In genomic region chr11:96103721-96104120, GRCh38 we compare ENCODE assay signal across 25 cellular contexts.
DNase-seq lines count a peak whose midpoint lies in the region; ATAC-seq and TF ChIP-seq lines count a peak whose summit lies in the region.
"Had no signal": no experiment of that assay in that cellular context is flagged by ENCODE, and none has a peak within 500 bp of the region (broad histone marks: within the 10 kb centered on the region; RNA-seq: fewer than 3 reads in every experiment).

No MANE protein-coding gene starts in this region.

- H2AFZ ChIP-seq in GM23248, result no peak overlapping the region

- no peaks in the 10 kb centered on the region for H4K20me1 ChIP-seq in GM23248 (ENCODE audit: insufficient read depth)

- 99% methylated on average over 6 of the region's 6 CpGs for WGBS in GM23248 (ENCODE audit: low coverage in 1 of 2, low lambda C conversion rate in 2 of 2, missing lambda C conversion rate in 2 of 2), 2 experiments

- no peak overlapping the region for H3K9ac ChIP-seq in GM23248

- H3K4me2 ChIP-seq in GM23248 (ENCODE audit: unreplicated experiment), result no peak overlapping the region

- H3K4me1 ChIP-seq in CD4-positive, CD25-positive, alpha-beta regulatory T cell (ENCODE audit: control insufficient read depth, insufficient read depth, low read length, poor library complexity, severe bottlenecking), result peaks cover 9% of the 10 kb centered on the region
- H3K4me1 ChIP-seq in GM23248 (ENCODE audit: insufficient read depth) (peaks cover 48% of the 10 kb centered on the region), HAP-1 (peaks cover 47% of the 10 kb centered on the region), lower lobe of right lung (peaks cover 31% of the 10 kb centered on the region)

- intact Hi-C loops in natural killer cell (cut with micrococcal nuclease), result no loop called here
- intact Hi-C loops in lower lobe of right lung (cut with DNase I), result no loop called here

- peaks cover 92% of the 10 kb centered on the region for H3K79me2 ChIP-seq in GM23248 (ENCODE audit: insufficient read depth)

- peaks cover 0 to 2% (median 0%) of the 10 kb centered on the region in 7 donors for H3K9me3 Mint-ChIP-seq in CD4-positive, CD25-positive, alpha-beta regulatory T cell
- no peaks in the 10 kb centered on the region for H3K9me3 Mint-ChIP-seq in nephron progenitor cell
- no peaks in the 10 kb centered on the region for H3K9me3 Mint-ChIP-seq in natural killer cell
- H3K9me3 Mint-ChIP-seq: activated T-cell treated with anti-CD3 and anti-CD28 coated beads, Interleukin-2, amount 50 U/mL, for 72 hours; endodermal cell; nephron had no signal

- peaks cover 29 to 56% (median 39%) of the 10 kb centered on the region in 4 donors for H3K4me1 Mint-ChIP-seq in CD4-positive, CD25-positive, alpha-beta regulatory T cell
- H3K4me1 Mint-ChIP-seq in nephron progenitor cell (peaks cover 47% of the 10 kb centered on the region), natural killer cell (no peaks in the 10 kb centered on the region)

- no peak overlapping the region for H3K4me3 ChIP-seq in CD4-positive, CD25-positive, alpha-beta regulatory T cell (ENCODE audit: low read depth, low read length)
- H3K4me3 ChIP-seq in GM23248 (no peak overlapping the region), HAP-1 (no peak overlapping the region), lower lobe of right lung (no peak overlapping the region)
- H3K4me3 ChIP-seq: GM12878, suprapubic skin had no signal

- in situ Hi-C loops in GM23248 (cut with MboI), result no loop called here
- in situ Hi-C loops in HAP-1 (cut with MboI; ENCODE audit: low sequenced_read_pairs), result no loop called here

- no peak overlapping the region for H3K27ac ChIP-seq in CD4-positive, CD25-positive, alpha-beta regulatory T cell (ENCODE audit: insufficient read depth, low read length, poor library complexity, severe bottlenecking)
- H3K27ac ChIP-seq in GM23248 (peak overlapping the region; percentile 76), lower lobe of right lung (no peak overlapping the region)
- H3K27ac ChIP-seq: suprapubic skin, VCaP had no signal

- peaks cover 17% of the 10 kb centered on the region for H3K36me3 Mint-ChIP-seq in CD4-positive, CD25-positive, alpha-beta regulatory T cell
- H3K36me3 Mint-ChIP-seq in nephron progenitor cell (ENCODE audit: low read depth) (peaks cover 18% of the 10 kb centered on the region), natural killer cell (no peaks in the 10 kb centered on the region)
- H3K36me3 Mint-ChIP-seq: CD14-positive monocyte had no signal

- no peaks in the 10 kb centered on the region for H3K9me2 ChIP-seq in GM23248 (ENCODE audit: insufficient read depth)

- H3K27me3 ChIP-seq in CD4-positive, CD25-positive, alpha-beta regulatory T cell (ENCODE audit: control insufficient read depth, insufficient read depth, low read length), result no peaks in the 10 kb centered on the region
- H3K27me3 ChIP-seq in GM23248 (replicated peaks; ENCODE audit: insufficient read depth), result no peaks in the 10 kb centered on the region
- no peaks in the 10 kb centered on the region for H3K27me3 ChIP-seq in HAP-1 (ENCODE audit: low read depth)
- no peaks in the 10 kb centered on the region for H3K27me3 ChIP-seq in lower lobe of right lung (ENCODE audit: low read depth)
- H3K27me3 ChIP-seq: suprapubic skin had no signal

- DNase-seq in CD4-positive, CD25-positive, alpha-beta regulatory T cell, result no peak
- DNase-seq in GM23248 (no peak), dermis blood vessel endothelial cell (peak; percentile 52), nephron progenitor cell (no peak), natural killer cell (no peak), HAP-1 (ENCODE audit: low spot score in 2 of 2) (no peak), lower lobe of right lung (no peak)
- DNase-seq in activated CD8-positive, alpha-beta memory T cell treated with anti-CD3 and anti-CD28 coated beads, Interleukin-2, amount 50 U/mL, for 4 hours, result no peak
- DNase-seq: activated CD4-positive, alpha-beta T cell treated with anti-CD3 and anti-CD28 coated beads, Interleukin-2, amount 10 ng/mL, durations not matched to agents 24 days and 14 days; activated naive CD4-positive, alpha-beta T cell treated with Interleukin-2 at 50 U/mL for 16 hours; activated T-cell treated with anti-CD3 and anti-CD28 coated beads, Interleukin-2, amount 50 U/mL, for 72 hours; anterior cingulate cortex; DMS 273 treated with DMSO at 0.1 percent for 48 hours; endodermal cell; hypothalamus; Karpas-422; NCI-H446; stimulated activated naive CD4-positive, alpha-beta T cell; T-helper 9 cell had no signal

- H3K4me3 Mint-ChIP-seq in CD4-positive, CD25-positive, alpha-beta regulatory T cell, result peak overlapping the region in 3 of 4 donors; percentile 33 to 55 (median 36)
- no peak overlapping the region for H3K4me3 Mint-ChIP-seq in nephron progenitor cell
- H3K4me3 Mint-ChIP-seq in natural killer cell, result no peak overlapping the region
- H3K4me3 Mint-ChIP-seq: activated CD4-positive, alpha-beta T cell treated with anti-CD3 and anti-CD28 coated beads, Interleukin-2, amount 10 ng/mL, durations not matched to agents 24 days and 14 days; activated T-cell treated with anti-CD3 and anti-CD28 coated beads, Interleukin-2, amount 50 U/mL, for 72 hours; CD14-positive monocyte; endodermal cell; nephron had no signal

- no peaks in the 10 kb centered on the region for H3K36me3 ChIP-seq in CD4-positive, CD25-positive, alpha-beta regulatory T cell (ENCODE audit: control insufficient read depth, insufficient read depth, low read length)
- H3K36me3 ChIP-seq in GM23248 (ENCODE audit: low read depth), result no peaks in the 10 kb centered on the region
- H3K36me3 ChIP-seq in HAP-1 (replicated peaks), result no peaks in the 10 kb centered on the region
- no peaks in the 10 kb centered on the region for H3K36me3 ChIP-seq in lower lobe of right lung
- H3K36me3 ChIP-seq: suprapubic skin had no signal

- peaks cover 40% of the 10 kb centered on the region for H3F3A ChIP-seq in GM23248 (ENCODE audit: insufficient read depth)

- H3K27me3 Mint-ChIP-seq in CD4-positive, CD25-positive, alpha-beta regulatory T cell, result no peaks in the 10 kb centered on the region
- H3K27me3 Mint-ChIP-seq in nephron progenitor cell (ENCODE audit: low read depth, poor library complexity), result no peaks in the 10 kb centered on the region
- H3K27me3 Mint-ChIP-seq in natural killer cell (ENCODE audit: low read depth in 2 of 2), result no peaks in the 10 kb centered on the region
- H3K27me3 Mint-ChIP-seq: activated CD4-positive, alpha-beta T cell treated with anti-CD3 and anti-CD28 coated beads, Interleukin-2, amount 10 ng/mL, durations not matched to agents 24 days and 14 days had no signal

- no peak for ATAC-seq in CD4-positive, CD25-positive, alpha-beta regulatory T cell (ENCODE audit: low read depth in 2 of 2)
- ATAC-seq in natural killer cell (no peak), lower lobe of right lung (no peak)
- ATAC-seq: activated T-cell treated with anti-CD3 and anti-CD28 coated beads, Interleukin-2, amount 50 U/mL, for 72 hours; GM12878; HCT116 had no signal

- no peak for TF ChIP-seq CTCF in nephron progenitor cell (IDR thresholded peaks at IDR 0.05)
- TF ChIP-seq CTCF in natural killer cell (IDR thresholded peaks at IDR 0.05), result no peak
- no peak for TF ChIP-seq CTCF in lower lobe of right lung (IDR thresholded peaks at IDR 0.05)

- H3K27ac Mint-ChIP-seq in CD4-positive, CD25-positive, alpha-beta regulatory T cell, result peak overlapping the region; percentile 16 to 84 (median 83)
- H3K27ac Mint-ChIP-seq in nephron progenitor cell, result peak overlapping the region; percentile 0
- H3K27ac Mint-ChIP-seq in natural killer cell, result no peak overlapping the region
- H3K27ac Mint-ChIP-seq: activated CD4-positive, alpha-beta T cell treated with anti-CD3 and anti-CD28 coated beads, Interleukin-2, amount 10 ng/mL, durations not matched to agents 24 days and 14 days; activated T-cell treated with anti-CD3 and anti-CD28 coated beads, Interleukin-2, amount 50 U/mL, for 72 hours; CD14-positive monocyte; endodermal cell had no signal

- no peaks in the 10 kb centered on the region for H3K9me3 ChIP-seq in CD4-positive, CD25-positive, alpha-beta regulatory T cell (ENCODE audit: control insufficient read depth in 2 of 2, low read length in 2 of 2)
- H3K9me3 ChIP-seq in GM23248 (ENCODE audit: low read depth) (no peaks in the 10 kb centered on the region), HAP-1 (no peaks in the 10 kb centered on the region), lower lobe of right lung (no peaks in the 10 kb centered on the region)
- H3K9me3 ChIP-seq: suprapubic skin had no signal

Comparison
In these comparisons a context has a peak if more than half of its experiments do, and no peak if none do; other contexts are left out.
1. H3K27ac Mint-ChIP-seq: peak in CD4-positive, CD25-positive, alpha-beta regulatory T cell (3 of 3) and nephron progenitor cell (single experiment); none in natural killer cell (0 of 2).
2. H3K4me3 Mint-ChIP-seq: peak in CD4-positive, CD25-positive, alpha-beta regulatory T cell (3 of 4); none in nephron progenitor cell (single experiment) and natural killer cell (single experiment).